Comparison of ENCODE assay signal across 16 cellular contexts in the genomic region with DNA sequence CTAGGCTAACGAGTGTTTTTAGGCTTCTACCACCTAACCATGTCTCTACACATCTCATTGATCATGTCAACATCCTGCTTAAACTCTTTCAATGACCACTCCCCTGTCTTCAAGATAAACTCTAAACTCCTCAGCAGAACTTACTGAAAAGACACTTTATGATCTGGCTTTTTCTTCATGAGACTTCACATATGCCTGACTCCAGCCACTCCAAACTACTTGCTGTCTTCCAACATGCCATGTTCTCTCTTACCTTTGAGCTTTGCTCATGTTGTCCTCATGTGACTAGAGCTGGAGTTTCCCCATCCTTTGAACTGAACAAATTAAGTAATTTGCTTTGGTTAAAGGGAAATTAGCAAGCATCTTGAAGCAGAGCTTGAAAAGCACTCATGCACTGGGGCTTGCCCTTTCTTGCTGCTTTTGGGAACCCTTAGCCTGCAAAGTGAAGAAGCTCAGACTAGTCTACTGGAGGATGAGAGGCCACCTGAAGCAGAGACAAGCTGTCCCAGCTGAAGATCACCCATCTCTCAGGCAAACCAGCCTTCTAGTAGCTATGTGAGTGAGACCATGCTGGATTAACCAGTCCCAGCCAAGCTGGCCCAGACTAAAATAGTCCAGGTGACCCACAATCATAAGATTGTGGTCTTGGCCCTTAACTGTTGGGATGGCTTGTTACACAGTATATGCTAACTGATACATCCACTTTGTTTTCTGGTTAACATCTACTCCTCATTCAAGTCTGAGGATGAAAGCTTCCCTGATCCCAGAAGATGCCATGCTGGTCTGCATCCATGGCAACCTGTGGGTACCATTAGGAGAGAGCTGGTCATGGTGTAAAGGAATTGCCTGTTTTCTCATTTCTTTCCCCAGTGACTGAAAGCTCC.
DNase-seq lines count a peak whose midpoint lies in the region; ATAC-seq, FAIRE-seq and TF ChIP-seq lines count a peak whose summit lies in the region.
"Had no signal": no experiment of that assay in that cellular context is flagged by ENCODE, and none has a peak within 500 bp of the region (broad histone marks: within the 10 kb centered on the region; RNA-seq: fewer than 3 reads in every experiment).

No MANE protein-coding gene starts in this region.

- H3K36me3 Mint-ChIP-seq in activated naive CD4-positive, alpha-beta T cell treated with anti-CD3 and anti-CD28 coated beads for 36 hours (ENCODE audit: low read depth) = peaks cover 4% of the 10 kb centered on the region
- peaks cover 0 to 4% (median 0%) of the 10 kb centered on the region in 3 donors for H3K36me3 Mint-ChIP-seq in naive thymus-derived CD8-positive, alpha-beta T cell
- H3K36me3 Mint-ChIP-seq in chondrocyte (ENCODE audit: low read depth) = peaks cover 4% of the 10 kb centered on the region

- ATAC-seq in HG03460 (IDR thresholded peaks at IDR 0.05; ENCODE audit: unreplicated experiment) = peak; percentile 2
- ATAC-seq in naive thymus-derived CD8-positive, alpha-beta T cell = peak; percentile 36 to 62
- ATAC-seq in pancreas = no peak
- ATAC-seq: foreskin keratinocyte, PC-3, upper lobe of right lung had no signal

- no peaks in the 10 kb centered on the region for H3K9me3 Mint-ChIP-seq in activated naive CD4-positive, alpha-beta T cell treated with anti-CD3 and anti-CD28 coated beads for 36 hours
- H3K9me3 Mint-ChIP-seq in naive thymus-derived CD8-positive, alpha-beta T cell = no peaks in the 10 kb centered on the region
- H3K9me3 Mint-ChIP-seq in chondrocyte (ENCODE audit: low read depth) = peaks cover 3% of the 10 kb centered on the region

- no peaks in the 10 kb centered on the region for H3K27me3 ChIP-seq in pancreas
- H3K27me3 ChIP-seq: foreskin keratinocyte, upper lobe of right lung had no signal

- H3K4me1 Mint-ChIP-seq in activated naive CD4-positive, alpha-beta T cell treated with anti-CD3 and anti-CD28 coated beads for 36 hours (ENCODE audit: low read depth) = peaks cover 69% of the 10 kb centered on the region
- peaks cover 27 to 58% (median 44%) of the 10 kb centered on the region in 4 donors for H3K4me1 Mint-ChIP-seq in naive thymus-derived CD8-positive, alpha-beta T cell
- H3K4me1 Mint-ChIP-seq in chondrocyte (ENCODE audit: low read depth) = peaks cover 38% of the 10 kb centered on the region

- CTCF ChIA-PET in activated naive CD4-positive, alpha-beta T cell treated with anti-CD3 and anti-CD28 coated beads for 36 hours (lab: Charles Lee) = interaction anchor here (0.9 to 2.5 kb wide), 9 partner anchors 8 to 288 kb away, joined by 3 to 14 read pairs (median 4); a partner anchor contains a TSS

- peaks cover 6 to 22% (median 21%) of the 10 kb centered on the region in 3 donors for H3K4me1 ChIP-seq in pancreas
- H3K4me1 ChIP-seq: foreskin keratinocyte had no signal

- POLR2A ChIA-PET in naive thymus-derived CD8-positive, alpha-beta T cell (lab: Charles Lee) = interaction anchor here (0.8 to 1.4 kb wide), 2 partner anchors 10 to 22 kb away, joined by 3 to 5 read pairs; no protein-coding TSS in a partner anchor

- H3K27ac Mint-ChIP-seq in activated naive CD4-positive, alpha-beta T cell treated with anti-CD3 and anti-CD28 coated beads for 36 hours = peak overlapping the region; percentile 89
- peak overlapping the region; percentile 60 to 94 (median 82) for H3K27ac Mint-ChIP-seq in naive thymus-derived CD8-positive, alpha-beta T cell
- H3K27ac Mint-ChIP-seq in chondrocyte (ENCODE audit: unreplicated experiment) = no peak overlapping the region

- H3K4me3 Mint-ChIP-seq in activated naive CD4-positive, alpha-beta T cell treated with anti-CD3 and anti-CD28 coated beads for 36 hours = peak overlapping the region; percentile 14
- H3K4me3 Mint-ChIP-seq in naive thymus-derived CD8-positive, alpha-beta T cell = peak overlapping the region in 9 of 10 donors; percentile 2 to 71 (median 37)
- no peak overlapping the region for H3K4me3 Mint-ChIP-seq in chondrocyte (ENCODE audit: unreplicated experiment)

- no peak overlapping the region for H3K27ac ChIP-seq in pancreas
- H3K27ac ChIP-seq: foreskin keratinocyte, upper lobe of right lung had no signal

- H3K9me3 ChIP-seq in pancreas = no peaks in the 10 kb centered on the region
- H3K9me3 ChIP-seq: upper lobe of right lung had no signal

- no peaks in the 10 kb centered on the region for H3K27me3 Mint-ChIP-seq in activated naive CD4-positive, alpha-beta T cell treated with anti-CD3 and anti-CD28 coated beads for 36 hours (ENCODE audit: low read depth)
- H3K27me3 Mint-ChIP-seq in naive thymus-derived CD8-positive, alpha-beta T cell = no peaks in the 10 kb centered on the region
- H3K27me3 Mint-ChIP-seq in chondrocyte (ENCODE audit: low read depth) = no peaks in the 10 kb centered on the region

- intact Hi-C loops in activated naive CD4-positive, alpha-beta T cell treated with anti-CD3 and anti-CD28 coated beads for 36 hours (cut with micrococcal nuclease) = loop anchor here (2.0 to 10.0 kb wide), 5 partner anchors 37 to 1597 kb away; a partner anchor contains a TSS
- intact Hi-C loops in pancreas (cut with DNase I) = no loop called here

- no peaks in the 10 kb centered on the region for H3K36me3 ChIP-seq in pancreas
- H3K36me3 ChIP-seq: upper lobe of right lung had no signal

- FAIRE-seq in pancreas (lab: Jason Lieb, UNC) = no peak
- FAIRE-seq: astrocyte had no signal

- no peak for TF ChIP-seq CTCF in pancreas (IDR thresholded peaks at IDR 0.05)
- TF ChIP-seq CTCF in chondrocyte (IDR thresholded peaks at IDR 0.05) = no peak

- whole genome bisulfite sequencing in pancreas, 2 donors = 96 to 100% methylated on average over 1 of the region's 1 CpG

- peak; percentile 39 for DNase-seq in activated T-cell treated with anti-CD3 and anti-CD28 coated beads, Interleukin-2, amount 50 U/mL, for 1 hour
- no peak for DNase-seq in activated T-cell treated with anti-CD3 and anti-CD28 coated beads for 4 hours
- DNase-seq in activated naive CD4-positive, alpha-beta T cell treated with anti-CD3 and anti-CD28 coated beads for 36 hours = peak; percentile 70
- peak in 3 of 10 donors; percentile 4 to 22 (median 18) for DNase-seq in naive thymus-derived CD8-positive, alpha-beta T cell
- no peak for DNase-seq in pancreas
- no peak for DNase-seq in effector CD8-positive, alpha-beta T cell (lab: John Stamatoyannopoulos, UW)
- DNase-seq in chondrocyte (ENCODE audit: low spot score) = no peak
- DNase-seq: foreskin keratinocyte, KG1, mammary epithelial cell, NCI-H1436, NCI-H446 treated with DMSO at 0.1 percent for 48 hours, PC-3, upper lobe of right lung had no signal

- no peak overlapping the region for H3K4me3 ChIP-seq in pancreas
- H3K4me3 ChIP-seq: upper lobe of right lung had no signal

Comparison
In these comparisons a context has a peak if more than half of its experiments do, and no peak if none do; other contexts are left out.
1. DNase-seq: peak in activated T-cell treated with anti-CD3 and anti-CD28 coated beads, Interleukin-2, amount 50 U/mL, for 1 hour (single experiment) and activated naive CD4-positive, alpha-beta T cell treated with anti-CD3 and anti-CD28 coated beads for 36 hours (single experiment); none in activated T-cell treated with anti-CD3 and anti-CD28 coated beads for 4 hours (single experiment), pancreas (0 of 6), effector CD8-positive, alpha-beta T cell (single experiment) and chondrocyte (single experiment).
2. ATAC-seq: peak in HG03460 (single experiment) and naive thymus-derived CD8-positive, alpha-beta T cell (2 of 2); none in pancreas (0 of 4).